In the genomic region with DNA sequence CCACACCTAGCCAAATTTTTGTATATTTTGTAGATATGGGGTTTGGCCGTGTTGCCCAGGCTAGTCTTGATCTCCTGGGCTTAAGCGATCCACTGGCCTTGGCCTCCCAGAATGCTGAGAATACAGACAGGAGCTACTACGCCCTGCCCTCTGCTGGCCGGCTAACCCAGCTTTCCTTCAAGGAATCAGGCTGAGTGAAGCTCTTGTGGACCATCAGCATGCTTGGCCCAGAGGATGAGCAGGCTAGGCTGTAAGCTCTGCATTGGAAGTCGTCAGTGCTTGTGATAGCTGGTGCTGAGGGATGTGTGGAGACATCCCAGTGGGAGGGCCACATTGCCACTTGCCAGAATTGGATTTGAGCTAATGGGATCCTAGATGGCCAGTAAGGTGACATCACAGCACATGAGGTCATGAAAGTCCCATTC, we compare ENCODE assay signal across 8 cellular contexts.
DNase-seq lines count a peak whose midpoint lies in the region; ATAC-seq, FAIRE-seq and TF ChIP-seq lines count a peak whose summit lies in the region.

No MANE protein-coding gene starts in this region.

- no peak overlapping the region for H2AK5ac ChIP-seq in mesendoderm (ENCODE audit: low read length)

- H3K9ac ChIP-seq in mesendoderm (ENCODE audit: low read length): no peak overlapping the region

- H3K18ac ChIP-seq in mesendoderm (ENCODE audit: low read length): no peak overlapping the region

- WGBS in mesendoderm (ENCODE audit: extremely low coverage, insufficient coverage, low lambda C conversion rate): no CpG with 5 or more reads among the region's 5 CpGs

- FAIRE-seq in bronchial epithelial cell (lab: Jason Lieb, UNC): peak; percentile 81

- H2BK5ac ChIP-seq in mesendoderm (ENCODE audit: low read length): no peak overlapping the region

- H3K4ac ChIP-seq in mesendoderm (ENCODE audit: low read depth, low read length): no peak overlapping the region

- CTCF ChIA-PET in AG04449 (lab: Yijun Ruan, JAX): interaction anchor here (0.5 to 27.3 kb wide), 20 partner anchors 4 to 150 kb away, joined by 3 to 505 read pairs (median 4); a partner anchor contains a TSS

- no peak overlapping the region for H3K23ac ChIP-seq in mesendoderm (ENCODE audit: low read length)

- H2BK15ac ChIP-seq in mesendoderm (replicated peaks; ENCODE audit: low read depth): no peak overlapping the region

- H4K5ac ChIP-seq in mesendoderm (ENCODE audit: low read length): no peak overlapping the region

- H3K4me2 ChIP-seq in mesendoderm (ENCODE audit: low read length): no peak overlapping the region

- TF ChIP-seq CTCF in AG04449 (IDR thresholded peaks at IDR 0.05; ENCODE audit: insufficient read depth, low read length, missing control alignments): peak; percentile 74
- TF ChIP-seq CTCF in HFF-Myc (IDR thresholded peaks at IDR 0.05; ENCODE audit: low read depth, low read length, missing control alignments): peak; percentile 70
- TF ChIP-seq CTCF in bronchial epithelial cell (IDR thresholded peaks at IDR 0.05; ENCODE audit: insufficient read depth, low read length, severe bottlenecking): peak; percentile 54

- no peaks in the 10 kb centered on the region for H3K79me2 ChIP-seq in mesendoderm (ENCODE audit: control insufficient read depth, insufficient read depth, low read length)

- no peaks in the 10 kb centered on the region for H3K79me1 ChIP-seq in mesendoderm (ENCODE audit: low read length)

- H4K8ac ChIP-seq in mesendoderm (ENCODE audit: low read depth, low read length): no peak overlapping the region

- no peak for ATAC-seq in GM21529 (IDR thresholded peaks at IDR 0.05; ENCODE audit: unreplicated experiment)
- ATAC-seq in GM18517 (IDR thresholded peaks at IDR 0.05; ENCODE audit: unreplicated experiment): no peak

- H3K4me3 ChIP-seq in AG04449 (ENCODE audit: low read depth, low read length): no peak overlapping the region
- H3K4me3 ChIP-seq in HFF-Myc (replicated peaks; ENCODE audit: low read depth, low read length): no peak overlapping the region
- no peak overlapping the region for H3K4me3 ChIP-seq in bronchial epithelial cell (ENCODE audit: low read depth, low read length)
- H3K4me3 ChIP-seq in mesendoderm (ENCODE audit: low read length): no peak overlapping the region

- no peak overlapping the region for H3K56ac ChIP-seq in mesendoderm (ENCODE audit: low read length)

- H3K36me3 ChIP-seq in bronchial epithelial cell (ENCODE audit: control insufficient read depth, insufficient read depth, low read length) (peaks cover 49% of the 10 kb centered on the region), mesendoderm (ENCODE audit: control insufficient read depth, insufficient read depth, low read length) (peaks cover 19% of the 10 kb centered on the region)

- POLR2A ChIA-PET in AG04449 (lab: Yijun Ruan, JAX): interaction anchor here (0.6 to 3.0 kb wide), 4 partner anchors 15 to 60 kb away, joined by 3 to 16 read pairs (median 9); a partner anchor contains a TSS

- H3K27me3 ChIP-seq in bronchial epithelial cell (ENCODE audit: control insufficient read depth, insufficient read depth, low read length): no peaks in the 10 kb centered on the region
- no peaks in the 10 kb centered on the region for H3K27me3 ChIP-seq in mesendoderm (ENCODE audit: insufficient read depth, low read length, poor library complexity)

- no peak for DNase-seq in AG04449 (ENCODE audit: low read depth, low spot score)
- no peak for DNase-seq in HFF-Myc (ENCODE audit: extremely low read depth, low read depth)
- DNase-seq in bronchial epithelial cell (ENCODE audit: low read depth): no peak
- peak; percentile 51 for DNase-seq in mesendoderm
- no peak for DNase-seq in stimulated activated CD4-positive, alpha-beta T cell treated with anti-CD3 and anti-CD28 coated beads, Interleukin-12 subunit alpha, Interleukin-12 subunit beta, amount 100 ng/mL, for 4 hours
- DNase-seq in NCI-H1105 treated with DMSO at 0.1 percent for 48 hours (lab: John Stamatoyannopoulos, UW): no peak

- H3K27ac ChIP-seq in mesendoderm (ENCODE audit: low read depth, low read length): no peak overlapping the region

- H3K4me1 ChIP-seq in mesendoderm (ENCODE audit: control insufficient read depth, low read depth, low read length): no peaks in the 10 kb centered on the region

- H2BK120ac ChIP-seq in mesendoderm (ENCODE audit: low read depth, low read length): no peak overlapping the region
